ENCODE assay signal across 1 cellular context in the genomic region with DNA sequence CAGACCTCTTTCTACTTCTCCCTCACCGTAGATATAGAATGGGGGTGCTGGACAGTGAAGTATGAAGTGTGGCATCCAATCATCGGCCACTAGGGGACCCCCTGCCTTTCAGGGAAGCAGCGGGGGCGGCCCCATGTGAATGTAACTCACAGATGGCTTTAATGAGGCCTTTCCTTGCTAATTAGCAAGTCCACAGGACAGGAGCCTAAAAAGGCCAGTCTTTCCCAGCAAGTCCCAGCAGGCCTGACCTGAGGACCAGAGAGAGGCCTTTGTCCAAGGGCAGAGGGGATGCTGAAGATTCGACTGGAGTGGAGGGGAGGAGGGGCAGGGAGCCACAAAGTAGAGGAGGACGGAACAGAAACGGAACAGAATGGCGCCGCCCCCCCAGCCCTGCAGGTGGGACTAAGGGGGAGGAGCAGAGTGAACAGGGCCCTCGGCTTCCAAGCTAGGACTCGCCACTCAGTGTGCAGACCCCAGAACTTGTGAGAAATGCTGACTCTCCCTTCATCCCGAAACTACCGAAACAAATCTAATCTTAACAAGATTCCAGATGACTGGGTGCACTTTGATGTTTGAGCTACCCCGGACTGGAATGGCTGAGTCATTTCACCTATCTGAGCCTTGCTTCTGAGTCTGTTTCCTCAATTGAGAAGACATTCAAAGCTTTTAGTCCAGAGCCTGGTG.
TF ChIP-seq lines count a peak whose summit lies in the region.

No MANE protein-coding gene starts in this region.

TF ChIP-seq in K562, 482 proteins besides CTCF, POLR2A, EP300 and RAD21 (continues in another document):
- TF ChIP-seq SREBF2 (CRISPR knock-in tag; IDR thresholded peaks at IDR 0.05) (no peak), ZC3H4 (CRISPR knock-in tag; IDR thresholded peaks at IDR 0.05; ENCODE audit: borderline replicate concordance) (no peak), BRF1 (IDR thresholded peaks at IDR 0.05; ENCODE audit: borderline replicate concordance, extremely low read depth, insufficient read length) (no peak), SMAD4 (CRISPR knock-in tag; conservative IDR thresholded peaks at IDR 0.05) (peak; percentile 51; the same call in 1 of the 2 replicates), ZNF75A (CRISPR knock-in tag; IDR thresholded peaks at IDR 0.05) (no peak), MEF2D (tag; conservative IDR thresholded peaks at IDR 0.05; ENCODE audit: low read depth) (no peak), RB1 (IDR thresholded peaks at IDR 0.05; ENCODE audit: low read depth) (no peak), PHB2 (IDR thresholded peaks at IDR 0.05; ENCODE audit: low read depth) (no peak), ZFP1 (CRISPR knock-in tag; IDR thresholded peaks at IDR 0.05) (no peak), KLF16 (IDR thresholded peaks at IDR 0.05) (peak; percentile 27; the same call in 1 of the 2 replicates), ZNF780A (CRISPR knock-in tag; IDR thresholded peaks at IDR 0.05) (no peak), ZKSCAN8 (CRISPR knock-in tag; IDR thresholded peaks at IDR 0.05) (no peak), NCOR1 (IDR thresholded peaks at IDR 0.05) (no peak), BRCA1 (IDR thresholded peaks at IDR 0.05) (no peak), BRCA1 (CRISPR knock-in tag; IDR thresholded peaks at IDR 0.05) (no peak), FOXP1 (CRISPR knock-in tag; IDR thresholded peaks at IDR 0.05) (no peak), SRF (CRISPR knock-in tag; IDR thresholded peaks at IDR 0.05) (no peak), DMBX1 (CRISPR knock-in tag; IDR thresholded peaks at IDR 0.05; ENCODE audit: borderline replicate concordance) (peak; percentile 18; the same call in 1 of the 2 replicates), TEAD2 (tag; IDR thresholded peaks at IDR 0.05) (no peak), NFRKB (IDR thresholded peaks at IDR 0.05; ENCODE audit: low read depth) (peak; percentile 80; the same call in 1 of the 2 replicates), ZNF699 (CRISPR knock-in tag; IDR thresholded peaks at IDR 0.05; ENCODE audit: insufficient replicate concordance) (no peak), OTX1 (CRISPR knock-in tag; IDR thresholded peaks at IDR 0.05) (no peak), ZNF274 (IDR thresholded peaks at IDR 0.05; ENCODE audit: borderline replicate concordance, low read depth, low read length) (no peak), RAD51 (IDR thresholded peaks at IDR 0.05; ENCODE audit: borderline replicate concordance, low read depth) (no peak), GTF2A2 (tag; IDR thresholded peaks at IDR 0.05) (no peak), TCFL5 (CRISPR knock-in tag; conservative IDR thresholded peaks at IDR 0.05) (no peak), FOXJ3 (CRISPR knock-in tag; IDR thresholded peaks at IDR 0.05) (no peak), TAF7 (tag; IDR thresholded peaks at IDR 0.05) (no peak), ZFP36 (IDR thresholded peaks at IDR 0.05; ENCODE audit: low read depth, low read length, partially characterized antibody) (no peak), GABPA (tag; conservative IDR thresholded peaks at IDR 0.05; ENCODE audit: low read depth) (no peak), ZNF551 (CRISPR knock-in tag; IDR thresholded peaks at IDR 0.05) (no peak), SIRT6 (IDR thresholded peaks at IDR 0.05; ENCODE audit: low read depth, low read length) (no peak), ETV1 (tag; conservative IDR thresholded peaks at IDR 0.05; ENCODE audit: low read depth) (0 out of 2 replicates have a peak, but pooled peaks have one; percentile 40), ZHX1 (conservative IDR thresholded peaks at IDR 0.05; ENCODE audit: low read length) (no peak), KAT8 (IDR thresholded peaks at IDR 0.05; ENCODE audit: low read depth) (no peak), HDAC6 (IDR thresholded peaks at IDR 0.05; ENCODE audit: low read depth, low read length) (no peak), LCOR (CRISPR knock-in tag; IDR thresholded peaks at IDR 0.05) (no peak), ZNF217 (CRISPR knock-in tag; IDR thresholded peaks at IDR 0.05) (no peak), ELK3 (CRISPR knock-in tag; IDR thresholded peaks at IDR 0.05) (no peak), ZNF12 (CRISPR knock-in tag; IDR thresholded peaks at IDR 0.05) (no peak), IRF1 (CRISPR knock-in tag; IDR thresholded peaks at IDR 0.05; ENCODE audit: borderline replicate concordance) (no peak), MCM2 (IDR thresholded peaks at IDR 0.05; ENCODE audit: low read depth) (no peak), SMAD3 (CRISPR knock-in tag; conservative IDR thresholded peaks at IDR 0.05) (no peak), NEUROD1 (IDR thresholded peaks at IDR 0.05; ENCODE audit: borderline replicate concordance, low read depth, low read length, partially characterized antibody) (no peak), TAF9B (IDR thresholded peaks at IDR 0.05; ENCODE audit: partially characterized antibody) (no peak), PTRF (tag; IDR thresholded peaks at IDR 0.05) (no peak), HMG20A (CRISPR knock-in tag; conservative IDR thresholded peaks at IDR 0.05) (no peak)
- TF ChIP-seq, protein P1, sequence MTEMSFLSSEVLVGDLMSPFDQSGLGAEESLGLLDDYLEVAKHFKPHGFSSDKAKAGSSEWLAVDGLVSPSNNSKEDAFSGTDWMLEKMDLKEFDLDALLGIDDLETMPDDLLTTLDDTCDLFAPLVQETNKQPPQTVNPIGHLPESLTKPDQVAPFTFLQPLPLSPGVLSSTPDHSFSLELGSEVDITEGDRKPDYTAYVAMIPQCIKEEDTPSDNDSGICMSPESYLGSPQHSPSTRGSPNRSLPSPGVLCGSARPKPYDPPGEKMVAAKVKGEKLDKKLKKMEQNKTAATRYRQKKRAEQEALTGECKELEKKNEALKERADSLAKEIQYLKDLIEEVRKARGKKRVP (CRISPR knock-in tag; IDR thresholded peaks at IDR 0.05), result no peak
- TF ChIP-seq, protein P2, sequence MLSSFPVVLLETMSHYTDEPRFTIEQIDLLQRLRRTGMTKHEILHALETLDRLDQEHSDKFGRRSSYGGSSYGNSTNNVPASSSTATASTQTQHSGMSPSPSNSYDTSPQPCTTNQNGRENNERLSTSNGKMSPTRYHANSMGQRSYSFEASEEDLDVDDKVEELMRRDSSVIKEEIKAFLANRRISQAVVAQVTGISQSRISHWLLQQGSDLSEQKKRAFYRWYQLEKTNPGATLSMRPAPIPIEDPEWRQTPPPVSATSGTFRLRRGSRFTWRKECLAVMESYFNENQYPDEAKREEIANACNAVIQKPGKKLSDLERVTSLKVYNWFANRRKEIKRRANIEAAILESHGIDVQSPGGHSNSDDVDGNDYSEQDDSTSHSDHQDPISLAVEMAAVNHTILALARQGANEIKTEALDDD (IDR thresholded peaks at IDR 0.05), result peak; percentile 47; the same call in 1 of the 2 replicates
- TF ChIP-seq, protein P3, sequence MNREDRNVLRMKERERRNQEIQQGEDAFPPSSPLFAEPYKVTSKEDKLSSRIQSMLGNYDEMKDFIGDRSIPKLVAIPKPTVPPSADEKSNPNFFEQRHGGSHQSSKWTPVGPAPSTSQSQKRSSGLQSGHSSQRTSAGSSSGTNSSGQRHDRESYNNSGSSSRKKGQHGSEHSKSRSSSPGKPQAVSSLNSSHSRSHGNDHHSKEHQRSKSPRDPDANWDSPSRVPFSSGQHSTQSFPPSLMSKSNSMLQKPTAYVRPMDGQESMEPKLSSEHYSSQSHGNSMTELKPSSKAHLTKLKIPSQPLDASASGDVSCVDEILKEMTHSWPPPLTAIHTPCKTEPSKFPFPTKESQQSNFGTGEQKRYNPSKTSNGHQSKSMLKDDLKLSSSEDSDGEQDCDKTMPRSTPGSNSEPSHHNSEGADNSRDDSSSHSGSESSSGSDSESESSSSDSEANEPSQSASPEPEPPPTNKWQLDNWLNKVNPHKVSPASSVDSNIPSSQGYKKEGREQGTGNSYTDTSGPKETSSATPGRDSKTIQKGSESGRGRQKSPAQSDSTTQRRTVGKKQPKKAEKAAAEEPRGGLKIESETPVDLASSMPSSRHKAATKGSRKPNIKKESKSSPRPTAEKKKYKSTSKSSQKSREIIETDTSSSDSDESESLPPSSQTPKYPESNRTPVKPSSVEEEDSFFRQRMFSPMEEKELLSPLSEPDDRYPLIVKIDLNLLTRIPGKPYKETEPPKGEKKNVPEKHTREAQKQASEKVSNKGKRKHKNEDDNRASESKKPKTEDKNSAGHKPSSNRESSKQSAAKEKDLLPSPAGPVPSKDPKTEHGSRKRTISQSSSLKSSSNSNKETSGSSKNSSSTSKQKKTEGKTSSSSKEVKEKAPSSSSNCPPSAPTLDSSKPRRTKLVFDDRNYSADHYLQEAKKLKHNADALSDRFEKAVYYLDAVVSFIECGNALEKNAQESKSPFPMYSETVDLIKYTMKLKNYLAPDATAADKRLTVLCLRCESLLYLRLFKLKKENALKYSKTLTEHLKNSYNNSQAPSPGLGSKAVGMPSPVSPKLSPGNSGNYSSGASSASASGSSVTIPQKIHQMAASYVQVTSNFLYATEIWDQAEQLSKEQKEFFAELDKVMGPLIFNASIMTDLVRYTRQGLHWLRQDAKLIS (CRISPR knock-in tag; IDR thresholded peaks at IDR 0.05), result no peak
- TF ChIP-seq, protein P4, sequence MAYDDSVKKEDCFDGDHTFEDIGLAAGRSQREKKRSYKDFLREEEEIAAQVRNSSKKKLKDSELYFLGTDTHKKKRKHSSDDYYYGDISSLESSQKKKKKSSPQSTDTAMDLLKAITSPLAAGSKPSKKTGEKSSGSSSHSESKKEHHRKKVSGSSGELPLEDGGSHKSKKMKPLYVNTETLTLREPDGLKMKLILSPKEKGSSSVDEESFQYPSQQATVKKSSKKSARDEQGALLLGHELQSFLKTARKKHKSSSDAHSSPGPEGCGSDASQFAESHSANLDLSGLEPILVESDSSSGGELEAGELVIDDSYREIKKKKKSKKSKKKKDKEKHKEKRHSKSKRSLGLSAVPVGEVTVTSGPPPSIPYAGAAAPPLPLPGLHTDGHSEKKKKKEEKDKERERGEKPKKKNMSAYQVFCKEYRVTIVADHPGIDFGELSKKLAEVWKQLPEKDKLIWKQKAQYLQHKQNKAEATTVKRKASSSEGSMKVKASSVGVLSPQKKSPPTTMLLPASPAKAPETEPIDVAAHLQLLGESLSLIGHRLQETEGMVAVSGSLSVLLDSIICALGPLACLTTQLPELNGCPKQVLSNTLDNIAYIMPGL (CRISPR knock-in tag; IDR thresholded peaks at IDR 0.05), result no peak
- TF ChIP-seq, protein P5, sequence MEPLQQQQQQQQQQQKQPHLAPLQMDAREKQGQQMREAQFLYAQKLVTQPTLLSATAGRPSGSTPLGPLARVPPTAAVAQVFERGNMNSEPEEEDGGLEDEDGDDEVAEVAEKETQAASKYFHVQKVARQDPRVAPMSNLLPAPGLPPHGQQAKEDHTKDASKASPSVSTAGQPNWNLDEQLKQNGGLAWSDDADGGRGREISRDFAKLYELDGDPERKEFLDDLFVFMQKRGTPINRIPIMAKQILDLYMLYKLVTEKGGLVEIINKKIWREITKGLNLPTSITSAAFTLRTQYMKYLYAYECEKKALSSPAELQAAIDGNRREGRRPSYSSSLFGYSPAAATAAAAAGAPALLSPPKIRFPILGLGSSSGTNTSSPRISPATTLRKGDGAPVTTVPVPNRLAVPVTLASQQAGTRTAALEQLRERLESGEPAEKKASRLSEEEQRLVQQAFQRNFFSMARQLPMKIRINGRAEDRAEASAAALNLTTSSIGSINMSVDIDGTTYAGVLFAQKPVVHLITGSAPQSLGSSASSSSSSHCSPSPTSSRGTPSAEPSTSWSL (CRISPR knock-in tag; IDR thresholded peaks at IDR 0.05; ENCODE audit: borderline replicate concordance), result no peak
- TF ChIP-seq, protein P6, sequence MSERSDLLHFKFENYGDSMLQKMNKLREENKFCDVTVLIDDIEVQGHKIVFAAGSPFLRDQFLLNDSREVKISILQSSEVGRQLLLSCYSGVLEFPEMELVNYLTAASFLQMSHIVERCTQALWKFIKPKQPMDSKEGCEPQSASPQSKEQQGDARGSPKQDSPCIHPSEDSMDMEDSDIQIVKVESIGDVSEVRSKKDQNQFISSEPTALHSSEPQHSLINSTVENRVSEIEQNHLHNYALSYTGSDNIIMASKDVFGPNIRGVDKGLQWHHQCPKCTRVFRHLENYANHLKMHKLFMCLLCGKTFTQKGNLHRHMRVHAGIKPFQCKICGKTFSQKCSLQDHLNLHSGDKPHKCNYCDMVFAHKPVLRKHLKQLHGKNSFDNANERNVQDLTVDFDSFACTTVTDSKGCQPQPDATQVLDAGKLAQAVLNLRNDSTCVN (CRISPR knock-in tag; IDR thresholded peaks at IDR 0.05), result no peak; the same call in 1 of the 2 replicates
